19 cellular contexts compared by ENCODE assay signal in genomic region chr13:98429081-98429480, GRCh38.
"Had no signal": no experiment of that assay in that cellular context is flagged by ENCODE, and none has a peak within 500 bp of the region (broad histone marks: within the 10 kb centered on the region; RNA-seq: fewer than 3 reads in every experiment).

No MANE protein-coding gene starts in this region.

- H3K4me1 Mint-ChIP-seq: memory B cell, natural killer cell, neural progenitor cell had no signal

- H3K36me3 Mint-ChIP-seq: memory B cell, natural killer cell had no signal

- H3K9me3 ChIP-seq: esophagus squamous epithelium, left ventricle myocardium inferior, lower lobe of right lung, right atrium auricular region, stomach, upper lobe of left lung, uterus had no signal

- H3K9me3 Mint-ChIP-seq: memory B cell, mesothelial cell of epicardium, natural killer cell, neural progenitor cell had no signal

- H3K4me1 ChIP-seq: esophagus squamous epithelium, lower lobe of right lung, neural progenitor cell, right atrium auricular region, upper lobe of left lung, uterus had no signal

- H3K4me3 Mint-ChIP-seq: memory B cell, mesothelial cell of epicardium, natural killer cell, neural progenitor cell had no signal

- H3K27ac Mint-ChIP-seq: memory B cell, mesothelial cell of epicardium, natural killer cell, neural progenitor cell had no signal

- DNase-seq: effector memory CD4-positive, alpha-beta T cell; esophagus squamous epithelium; foreskin fibroblast; kidney; left cardiac atrium; left ventricle myocardium inferior; lower lobe of right lung; natural killer cell; small intestine; stimulated activated CD4-positive, alpha-beta T cell treated with anti-CD3 and anti-CD28 coated beads, Interleukin-12 subunit alpha, Interleukin-12 subunit beta, amount 100 ng/mL, for 4 hours; stimulated activated naive CD4-positive, alpha-beta T cell; stomach; substantia nigra; upper lobe of left lung; uterus had no signal

- H3K27me3 ChIP-seq: neural progenitor cell, right atrium auricular region, stomach, upper lobe of left lung, uterus had no signal

- ATAC-seq: left cardiac atrium, lower lobe of right lung had no signal

- H3K4me3 ChIP-seq: esophagus squamous epithelium, left ventricle myocardium inferior, lower lobe of right lung, neural progenitor cell, right atrium auricular region, stomach, upper lobe of left lung, uterus had no signal

- H3K27ac ChIP-seq: esophagus squamous epithelium, left ventricle myocardium inferior, lower lobe of right lung, neural progenitor cell, right atrium auricular region, stomach, upper lobe of left lung, uterus had no signal

- H3K36me3 ChIP-seq: uterus had no signal
